Comparison of ENCODE assay signal across 20 cellular contexts in the genomic region with DNA sequence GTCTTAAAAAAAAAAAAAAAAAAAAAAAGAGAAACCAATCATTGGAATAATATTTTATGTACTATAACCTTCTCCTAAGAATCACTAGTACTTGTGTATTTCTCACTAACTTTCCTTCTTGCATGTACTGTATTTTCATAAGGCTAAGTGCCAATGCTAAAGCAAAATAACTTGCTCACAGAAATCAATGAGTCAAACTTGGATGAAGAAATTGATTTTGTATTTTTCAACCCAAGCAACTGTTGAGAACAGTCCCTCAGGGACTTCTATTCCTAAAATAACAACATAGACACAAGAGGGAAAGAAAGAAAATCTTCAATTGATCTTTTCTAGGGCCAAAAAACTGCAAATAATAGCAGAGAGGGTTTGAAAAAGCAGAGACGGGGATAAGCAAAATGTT.
"Had no signal": no experiment of that assay in that cellular context is flagged by ENCODE, and none has a peak within 500 bp of the region (broad histone marks: within the 10 kb centered on the region; RNA-seq: fewer than 3 reads in every experiment).

No MANE protein-coding gene starts in this region.

- H3K4me3 Mint-ChIP-seq: activated CD4-positive, alpha-beta T cell treated with anti-CD3 and anti-CD28 coated beads, Interleukin-2, amount 10 ng/mL, durations not matched to agents 24 days and 14 days; activated CD8-positive, alpha-beta T cell treated with anti-CD3 and anti-CD28 coated beads for 36 hours; activated T-cell treated with anti-CD3 and anti-CD28 coated beads, Interleukin-2, amount 50 U/mL, for 24 hours; effector memory CD8-positive, alpha-beta T cell; immature natural killer cell; nephron progenitor cell had no signal

- H3K9me3 ChIP-seq: left ventricle myocardium inferior, stomach, vagina had no signal

- H3K27ac Mint-ChIP-seq: activated CD4-positive, alpha-beta T cell treated with anti-CD3 and anti-CD28 coated beads, Interleukin-2, amount 10 ng/mL, durations not matched to agents 24 days and 14 days; activated CD8-positive, alpha-beta T cell treated with anti-CD3 and anti-CD28 coated beads for 36 hours; activated T-cell treated with anti-CD3 and anti-CD28 coated beads, Interleukin-2, amount 50 U/mL, for 24 hours; effector memory CD8-positive, alpha-beta T cell; immature natural killer cell; nephron progenitor cell had no signal

- H3K27me3 ChIP-seq: stomach, vagina had no signal

- DNase-seq: activated CD4-positive, alpha-beta T cell treated with anti-CD3 and anti-CD28 coated beads, Interleukin-2, amount 10 ng/mL, durations not matched to agents 24 days and 14 days; activated CD8-positive, alpha-beta T cell treated with anti-CD3 and anti-CD28 coated beads for 36 hours; activated effector memory CD4-positive, alpha-beta T cell treated with anti-CD3 and anti-CD28 coated beads, Interleukin-2, amount 50 U/mL, for 16 hours; activated naive CD4-positive, alpha-beta T cell treated with anti-CD3 and anti-CD28 coated beads, Interleukin-2, amount 50 U/mL, for 16 hours; activated T-cell treated with anti-CD3 and anti-CD28 coated beads, Interleukin-2, amount 50 U/mL, for 24 hours; cerebellar nuclear complex; dermis blood vessel endothelial cell; effector memory CD8-positive, alpha-beta T cell; immature natural killer cell; kidney glomerular epithelial cell; left ventricle myocardium inferior; mammary epithelial cell; nephron progenitor cell; nucleus accumbens; stimulated activated CD4-positive, alpha-beta T cell treated with anti-CD3 and anti-CD28 coated beads, Interleukin-15, amount 100 ng/mL, for 24 hours; stimulated activated CD4-positive, alpha-beta T cell treated with anti-CD3 and anti-CD28 coated beads, Interleukin-2, amount 100 ng/mL, for 48 hours; stomach; trophoblast cell had no signal

- ATAC-seq: activated CD8-positive, alpha-beta T cell treated with anti-CD3 and anti-CD28 coated beads for 36 hours; effector memory CD8-positive, alpha-beta T cell had no signal

- H3K4me1 Mint-ChIP-seq: immature natural killer cell had no signal

- H3K9me3 Mint-ChIP-seq: activated CD4-positive, alpha-beta T cell treated with anti-CD3 and anti-CD28 coated beads, Interleukin-2, amount 10 ng/mL, durations not matched to agents 24 days and 14 days; activated CD8-positive, alpha-beta T cell treated with anti-CD3 and anti-CD28 coated beads for 36 hours; activated T-cell treated with anti-CD3 and anti-CD28 coated beads, Interleukin-2, amount 50 U/mL, for 24 hours; effector memory CD8-positive, alpha-beta T cell; immature natural killer cell; nephron progenitor cell had no signal

- H3K4me3 ChIP-seq: left ventricle myocardium inferior, skin epidermis, stomach, vagina had no signal

- H3K27ac ChIP-seq: left ventricle myocardium inferior, vagina had no signal
